1 cellular context compared by ENCODE assay signal in the genomic region with DNA sequence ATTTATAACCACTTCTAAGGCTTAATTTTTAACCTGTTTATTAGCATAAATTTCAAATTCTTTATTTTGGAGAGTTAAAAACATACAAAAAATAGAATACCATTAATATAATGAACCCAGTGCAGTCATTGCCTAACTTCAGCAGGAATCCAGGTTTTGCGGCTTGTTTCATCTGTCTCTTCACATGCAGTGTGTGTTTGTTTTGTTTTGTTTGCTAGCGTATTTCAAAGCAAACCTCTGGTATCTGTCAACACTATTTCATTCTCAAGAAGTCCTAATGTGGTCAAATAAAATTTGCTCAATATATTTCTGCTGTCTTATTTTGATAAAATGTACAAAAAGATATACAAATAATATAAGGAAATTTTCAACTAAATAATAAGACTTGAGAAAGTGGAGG.
TF ChIP-seq lines count a peak whose summit lies in the region.

No MANE protein-coding gene starts in this region.

TF ChIP-seq in HepG2, 621 proteins besides CTCF, POLR2A, EP300 and RAD21 (continued from another document and continues in another):
- TF ChIP-seq, protein P1, sequence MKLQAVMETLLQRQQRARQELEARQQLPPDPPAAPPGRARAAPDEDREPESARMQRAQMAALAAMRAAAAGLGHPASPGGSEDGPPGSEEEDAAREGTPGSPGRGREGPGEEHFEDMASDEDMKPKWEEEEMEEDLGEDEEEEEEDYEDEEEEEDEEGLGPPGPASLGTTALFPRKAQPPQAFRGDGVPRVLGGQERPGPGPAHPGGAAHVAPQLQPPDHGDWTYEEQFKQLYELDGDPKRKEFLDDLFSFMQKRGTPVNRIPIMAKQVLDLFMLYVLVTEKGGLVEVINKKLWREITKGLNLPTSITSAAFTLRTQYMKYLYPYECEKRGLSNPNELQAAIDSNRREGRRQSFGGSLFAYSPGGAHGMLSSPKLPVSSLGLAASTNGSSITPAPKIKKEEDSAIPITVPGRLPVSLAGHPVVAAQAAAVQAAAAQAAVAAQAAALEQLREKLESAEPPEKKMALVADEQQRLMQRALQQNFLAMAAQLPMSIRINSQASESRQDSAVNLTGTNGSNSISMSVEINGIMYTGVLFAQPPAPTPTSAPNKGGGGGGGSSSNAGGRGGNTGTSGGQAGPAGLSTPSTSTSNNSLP (IDR thresholded peaks at IDR 0.05; ENCODE audit: low read depth, low read length) = peak; percentile 70; the same call in 1 of the 2 replicates
- no peak for TF ChIP-seq ZSCAN12 (CRISPR knock-in tag; IDR thresholded peaks at IDR 0.05)
- TF ChIP-seq ZNF589 (CRISPR knock-in tag; conservative IDR thresholded peaks at IDR 0.05) = no peak
- no peak for TF ChIP-seq RCOR2 (CRISPR knock-in tag; IDR thresholded peaks at IDR 0.05)
- no peak for TF ChIP-seq GTF2F1 (IDR thresholded peaks at IDR 0.05; ENCODE audit: low read length)
- TF ChIP-seq GATAD2A (CRISPR knock-in tag; IDR thresholded peaks at IDR 0.05) = peak; percentile 64
- TF ChIP-seq ERF (CRISPR knock-in tag; IDR thresholded peaks at IDR 0.05) = no peak
- peak; percentile 52; the same call in 1 of the 2 replicates for TF ChIP-seq FOXP1 (IDR thresholded peaks at IDR 0.05)
- TF ChIP-seq FOXP1 (CRISPR knock-in tag; IDR thresholded peaks at IDR 0.05) = peak; percentile 86
- TF ChIP-seq ZNF296 (CRISPR knock-in tag; conservative IDR thresholded peaks at IDR 0.05) = no peak
- no peak for TF ChIP-seq RBFOX2 (IDR thresholded peaks at IDR 0.05; ENCODE audit: low read depth, low read length)
- TF ChIP-seq NONO (IDR thresholded peaks at IDR 0.05) = no peak
- no peak for TF ChIP-seq NONO (CRISPR knock-in tag; conservative IDR thresholded peaks at IDR 0.05)
- TF ChIP-seq ZNF607 (CRISPR knock-in tag; IDR thresholded peaks at IDR 0.05; ENCODE audit: borderline replicate concordance) = no peak
- no peak for TF ChIP-seq TMF1 (CRISPR knock-in tag; IDR thresholded peaks at IDR 0.05; ENCODE audit: low read depth)
- TF ChIP-seq ZFY (CRISPR knock-in tag; IDR thresholded peaks at IDR 0.05) = no peak
- no peak for TF ChIP-seq HIVEP1 (CRISPR knock-in tag; IDR thresholded peaks at IDR 0.05)
- TF ChIP-seq TSC22D2 (CRISPR knock-in tag; IDR thresholded peaks at IDR 0.05; ENCODE audit: borderline replicate concordance) = no peak
- TF ChIP-seq ZNF788 (CRISPR knock-in tag; IDR thresholded peaks at IDR 0.05; ENCODE audit: borderline replicate concordance) = no peak
- no peak for TF ChIP-seq KLF13 (CRISPR knock-in tag; IDR thresholded peaks at IDR 0.05)
- TF ChIP-seq ZNF251 (CRISPR knock-in tag; IDR thresholded peaks at IDR 0.05) = no peak
- TF ChIP-seq, protein P2, sequence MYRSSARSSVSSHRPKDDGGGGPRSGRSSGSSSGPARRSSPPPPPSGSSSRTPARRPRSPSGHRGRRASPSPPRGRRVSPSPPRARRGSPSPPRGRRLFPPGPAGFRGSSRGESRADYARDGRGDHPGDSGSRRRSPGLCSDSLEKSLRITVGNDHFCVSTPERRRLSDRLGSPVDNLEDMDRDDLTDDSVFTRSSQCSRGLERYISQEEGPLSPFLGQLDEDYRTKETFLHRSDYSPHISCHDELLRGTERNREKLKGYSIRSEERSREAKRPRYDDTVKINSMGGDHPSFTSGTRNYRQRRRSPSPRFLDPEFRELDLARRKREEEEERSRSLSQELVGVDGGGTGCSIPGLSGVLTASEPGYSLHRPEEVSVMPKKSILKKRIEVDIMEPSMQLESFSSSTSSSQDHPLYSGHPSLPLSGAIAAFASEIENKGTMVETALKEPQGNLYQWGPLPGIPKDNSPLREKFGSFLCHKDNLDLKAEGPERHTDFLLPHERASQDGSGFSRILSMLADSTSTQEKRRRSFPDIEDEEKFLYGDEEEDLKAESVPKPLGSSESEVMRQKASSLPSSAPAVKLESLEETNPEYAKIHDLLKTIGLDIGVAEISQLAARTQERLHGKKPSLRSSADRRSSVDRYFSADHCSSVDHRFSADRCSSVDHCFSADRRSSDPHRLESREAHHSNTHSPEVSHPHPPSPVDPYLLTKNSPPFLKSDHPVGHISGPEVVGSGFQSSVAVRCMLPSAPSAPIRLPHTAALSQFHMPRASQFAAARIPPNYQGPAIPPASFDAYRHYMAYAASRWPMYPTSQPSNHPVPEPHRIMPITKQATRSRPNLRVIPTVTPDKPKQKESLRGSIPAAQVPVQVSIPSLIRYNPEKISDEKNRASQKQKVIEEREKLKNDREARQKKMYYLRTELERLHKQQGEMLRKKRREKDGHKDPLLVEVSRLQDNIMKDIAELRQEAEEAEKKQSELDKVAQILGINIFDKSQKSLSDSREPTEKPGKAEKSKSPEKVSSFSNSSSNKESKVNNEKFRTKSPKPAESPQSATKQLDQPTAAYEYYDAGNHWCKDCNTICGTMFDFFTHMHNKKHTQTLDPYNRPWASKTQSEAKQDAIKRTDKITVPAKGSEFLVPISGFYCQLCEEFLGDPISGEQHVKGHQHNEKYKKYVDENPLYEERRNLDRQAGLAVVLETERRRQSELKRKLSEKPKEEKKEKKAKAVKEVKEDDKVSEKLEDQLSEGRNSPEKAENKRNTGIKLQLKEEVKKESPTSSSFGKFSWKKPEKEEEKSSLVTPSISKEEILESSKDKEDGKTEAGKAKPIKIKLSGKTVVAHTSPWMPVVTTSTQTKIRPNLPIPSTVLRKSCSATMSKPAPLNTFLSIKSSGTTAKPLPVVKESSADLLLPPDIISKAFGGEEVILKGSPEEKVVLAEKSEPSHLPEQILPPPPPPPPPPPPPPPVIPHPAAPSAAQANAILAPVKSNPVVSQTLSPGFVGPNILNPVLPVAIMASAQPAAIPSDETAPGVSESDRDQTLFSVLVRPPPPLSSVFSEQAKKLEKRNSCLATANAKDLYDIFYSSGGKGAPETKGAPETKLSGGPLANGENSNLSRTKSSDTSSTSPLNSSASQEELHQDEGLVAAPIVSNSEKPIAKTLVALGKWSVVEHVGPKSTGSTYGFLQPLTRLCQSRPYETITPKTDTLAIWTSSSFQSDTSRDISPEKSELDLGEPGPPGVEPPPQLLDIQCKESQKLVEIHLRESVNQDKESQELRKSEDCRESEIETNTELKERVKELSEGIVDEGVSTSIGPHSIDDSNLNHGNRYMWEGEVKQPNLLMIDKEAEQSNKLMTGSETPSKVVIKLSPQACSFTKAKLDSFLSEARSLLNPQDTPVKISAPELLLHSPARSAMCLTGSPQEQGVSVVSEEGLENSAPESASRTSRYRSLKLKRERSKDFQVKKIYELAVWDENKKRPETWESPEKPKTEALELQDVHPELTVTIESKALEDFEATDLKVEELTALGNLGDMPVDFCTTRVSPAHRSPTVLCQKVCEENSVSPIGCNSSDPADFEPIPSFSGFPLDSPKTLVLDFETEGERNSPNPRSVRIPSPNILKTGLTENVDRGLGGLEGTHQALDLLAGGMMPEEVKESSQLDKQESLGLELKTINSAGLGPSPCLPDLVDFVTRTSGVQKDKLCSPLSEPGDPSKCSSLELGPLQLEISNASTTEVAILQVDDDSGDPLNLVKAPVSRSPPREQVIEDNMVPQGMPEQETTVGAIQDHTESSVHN (CRISPR knock-in tag; IDR thresholded peaks at IDR 0.05) = no peak
- TF ChIP-seq ZNF101 (CRISPR knock-in tag; IDR thresholded peaks at IDR 0.05; ENCODE audit: borderline replicate concordance, low read depth) = no peak
- no peak for TF ChIP-seq ZNF552 (CRISPR knock-in tag; IDR thresholded peaks at IDR 0.05; ENCODE audit: borderline replicate concordance)
- no peak for TF ChIP-seq ZNF720 (CRISPR knock-in tag; IDR thresholded peaks at IDR 0.05)
- TF ChIP-seq FOXA1 (IDR thresholded peaks at IDR 0.05) = no peak
- peak; percentile 61 for TF ChIP-seq FOXA1 (CRISPR knock-in tag; IDR thresholded peaks at IDR 0.05)
- no peak for TF ChIP-seq PAWR (CRISPR knock-in tag; IDR thresholded peaks at IDR 0.05; ENCODE audit: borderline replicate concordance)
- peak; percentile 60; the same call in 1 of the 2 replicates for TF ChIP-seq NCOR1 (IDR thresholded peaks at IDR 0.05; ENCODE audit: borderline replicate concordance, low read length)
- TF ChIP-seq, protein P3, sequence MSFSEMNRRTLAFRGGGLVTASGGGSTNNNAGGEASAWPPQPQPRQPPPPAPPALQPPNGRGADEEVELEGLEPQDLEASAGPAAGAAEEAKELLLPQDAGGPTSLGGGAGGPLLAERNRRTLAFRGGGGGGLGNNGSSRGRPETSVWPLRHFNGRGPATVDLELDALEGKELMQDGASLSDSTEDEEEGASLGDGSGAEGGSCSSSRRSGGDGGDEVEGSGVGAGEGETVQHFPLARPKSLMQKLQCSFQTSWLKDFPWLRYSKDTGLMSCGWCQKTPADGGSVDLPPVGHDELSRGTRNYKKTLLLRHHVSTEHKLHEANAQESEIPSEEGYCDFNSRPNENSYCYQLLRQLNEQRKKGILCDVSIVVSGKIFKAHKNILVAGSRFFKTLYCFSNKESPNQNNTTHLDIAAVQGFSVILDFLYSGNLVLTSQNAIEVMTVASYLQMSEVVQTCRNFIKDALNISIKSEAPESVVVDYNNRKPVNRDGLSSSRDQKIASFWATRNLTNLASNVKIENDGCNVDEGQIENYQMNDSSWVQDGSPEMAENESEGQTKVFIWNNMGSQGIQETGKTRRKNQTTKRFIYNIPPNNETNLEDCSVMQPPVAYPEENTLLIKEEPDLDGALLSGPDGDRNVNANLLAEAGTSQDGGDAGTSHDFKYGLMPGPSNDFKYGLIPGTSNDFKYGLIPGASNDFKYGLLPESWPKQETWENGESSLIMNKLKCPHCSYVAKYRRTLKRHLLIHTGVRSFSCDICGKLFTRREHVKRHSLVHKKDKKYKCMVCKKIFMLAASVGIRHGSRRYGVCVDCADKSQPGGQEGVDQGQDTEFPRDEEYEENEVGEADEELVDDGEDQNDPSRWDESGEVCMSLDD (CRISPR knock-in tag; IDR thresholded peaks at IDR 0.05; ENCODE audit: borderline replicate concordance) = no peak
- TF ChIP-seq PHF5A (CRISPR knock-in tag; IDR thresholded peaks at IDR 0.05; ENCODE audit: low read depth, unreplicated experiment) = no peak
- TF ChIP-seq, protein P4, sequence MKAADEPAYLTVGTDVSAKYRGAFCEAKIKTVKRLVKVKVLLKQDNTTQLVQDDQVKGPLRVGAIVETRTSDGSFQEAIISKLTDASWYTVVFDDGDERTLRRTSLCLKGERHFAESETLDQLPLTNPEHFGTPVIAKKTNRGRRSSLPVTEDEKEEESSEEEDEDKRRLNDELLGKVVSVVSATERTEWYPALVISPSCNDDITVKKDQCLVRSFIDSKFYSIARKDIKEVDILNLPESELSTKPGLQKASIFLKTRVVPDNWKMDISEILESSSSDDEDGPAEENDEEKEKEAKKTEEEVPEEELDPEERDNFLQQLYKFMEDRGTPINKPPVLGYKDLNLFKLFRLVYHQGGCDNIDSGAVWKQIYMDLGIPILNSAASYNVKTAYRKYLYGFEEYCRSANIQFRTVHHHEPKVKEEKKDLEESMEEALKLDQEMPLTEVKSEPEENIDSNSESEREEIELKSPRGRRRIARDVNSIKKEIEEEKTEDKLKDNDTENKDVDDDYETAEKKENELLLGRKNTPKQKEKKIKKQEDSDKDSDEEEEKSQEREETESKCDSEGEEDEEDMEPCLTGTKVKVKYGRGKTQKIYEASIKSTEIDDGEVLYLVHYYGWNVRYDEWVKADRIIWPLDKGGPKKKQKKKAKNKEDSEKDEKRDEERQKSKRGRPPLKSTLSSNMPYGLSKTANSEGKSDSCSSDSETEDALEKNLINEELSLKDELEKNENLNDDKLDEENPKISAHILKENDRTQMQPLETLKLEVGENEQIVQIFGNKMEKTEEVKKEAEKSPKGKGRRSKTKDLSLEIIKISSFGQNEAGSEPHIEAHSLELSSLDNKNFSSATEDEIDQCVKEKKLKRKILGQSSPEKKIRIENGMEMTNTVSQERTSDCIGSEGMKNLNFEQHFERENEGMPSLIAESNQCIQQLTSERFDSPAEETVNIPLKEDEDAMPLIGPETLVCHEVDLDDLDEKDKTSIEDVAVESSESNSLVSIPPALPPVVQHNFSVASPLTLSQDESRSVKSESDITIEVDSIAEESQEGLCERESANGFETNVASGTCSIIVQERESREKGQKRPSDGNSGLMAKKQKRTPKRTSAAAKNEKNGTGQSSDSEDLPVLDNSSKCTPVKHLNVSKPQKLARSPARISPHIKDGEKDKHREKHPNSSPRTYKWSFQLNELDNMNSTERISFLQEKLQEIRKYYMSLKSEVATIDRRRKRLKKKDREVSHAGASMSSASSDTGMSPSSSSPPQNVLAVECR (CRISPR knock-in tag; IDR thresholded peaks at IDR 0.05; ENCODE audit: borderline replicate concordance) = no peak
- TF ChIP-seq, protein P5, sequence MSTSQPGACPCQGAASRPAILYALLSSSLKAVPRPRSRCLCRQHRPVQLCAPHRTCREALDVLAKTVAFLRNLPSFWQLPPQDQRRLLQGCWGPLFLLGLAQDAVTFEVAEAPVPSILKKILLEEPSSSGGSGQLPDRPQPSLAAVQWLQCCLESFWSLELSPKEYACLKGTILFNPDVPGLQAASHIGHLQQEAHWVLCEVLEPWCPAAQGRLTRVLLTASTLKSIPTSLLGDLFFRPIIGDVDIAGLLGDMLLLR (CRISPR knock-in tag; IDR thresholded peaks at IDR 0.05) = no peak
- no peak for TF ChIP-seq GFI1 (CRISPR knock-in tag; IDR thresholded peaks at IDR 0.05; ENCODE audit: borderline replicate concordance)
- TF ChIP-seq, protein P6, sequence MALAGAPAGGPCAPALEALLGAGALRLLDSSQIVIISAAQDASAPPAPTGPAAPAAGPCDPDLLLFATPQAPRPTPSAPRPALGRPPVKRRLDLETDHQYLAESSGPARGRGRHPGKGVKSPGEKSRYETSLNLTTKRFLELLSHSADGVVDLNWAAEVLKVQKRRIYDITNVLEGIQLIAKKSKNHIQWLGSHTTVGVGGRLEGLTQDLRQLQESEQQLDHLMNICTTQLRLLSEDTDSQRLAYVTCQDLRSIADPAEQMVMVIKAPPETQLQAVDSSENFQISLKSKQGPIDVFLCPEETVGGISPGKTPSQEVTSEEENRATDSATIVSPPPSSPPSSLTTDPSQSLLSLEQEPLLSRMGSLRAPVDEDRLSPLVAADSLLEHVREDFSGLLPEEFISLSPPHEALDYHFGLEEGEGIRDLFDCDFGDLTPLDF (CRISPR knock-in tag; IDR thresholded peaks at IDR 0.05) = no peak
- peak; percentile 30; the same call in 1 of the 2 replicates for TF ChIP-seq CREM (IDR thresholded peaks at IDR 0.05)
- no peak for TF ChIP-seq CREM (CRISPR knock-in tag; IDR thresholded peaks at IDR 0.05)
- TF ChIP-seq SMYD3 (CRISPR knock-in tag; IDR thresholded peaks at IDR 0.05) = no peak
- TF ChIP-seq KLF6 (CRISPR knock-in tag; IDR thresholded peaks at IDR 0.05) = no peak
- no peak for TF ChIP-seq ZKSCAN1 (IDR thresholded peaks at IDR 0.05; ENCODE audit: low read length)
- no peak for TF ChIP-seq TP53 (CRISPR knock-in tag; conservative IDR thresholded peaks at IDR 0.05)
- TF ChIP-seq SMAD9 (CRISPR knock-in tag; IDR thresholded peaks at IDR 0.05) = no peak
- peak; percentile 81 for TF ChIP-seq FOXA3 (CRISPR knock-in tag; IDR thresholded peaks at IDR 0.05)
- TF ChIP-seq CBFB (CRISPR knock-in tag; IDR thresholded peaks at IDR 0.05) = no peak
- TF ChIP-seq NFATC3 (CRISPR knock-in tag; IDR thresholded peaks at IDR 0.05) = no peak
- no peak for TF ChIP-seq CREB1 (IDR thresholded peaks at IDR 0.05)
- TF ChIP-seq CREB1 (CRISPR knock-in tag; IDR thresholded peaks at IDR 0.05) = 0 out of 2 replicates have a peak, but pooled peaks have one; percentile 22
- TF ChIP-seq KLF15 (CRISPR knock-in tag; IDR thresholded peaks at IDR 0.05; ENCODE audit: borderline replicate concordance) = no peak
- TF ChIP-seq, protein P7, sequence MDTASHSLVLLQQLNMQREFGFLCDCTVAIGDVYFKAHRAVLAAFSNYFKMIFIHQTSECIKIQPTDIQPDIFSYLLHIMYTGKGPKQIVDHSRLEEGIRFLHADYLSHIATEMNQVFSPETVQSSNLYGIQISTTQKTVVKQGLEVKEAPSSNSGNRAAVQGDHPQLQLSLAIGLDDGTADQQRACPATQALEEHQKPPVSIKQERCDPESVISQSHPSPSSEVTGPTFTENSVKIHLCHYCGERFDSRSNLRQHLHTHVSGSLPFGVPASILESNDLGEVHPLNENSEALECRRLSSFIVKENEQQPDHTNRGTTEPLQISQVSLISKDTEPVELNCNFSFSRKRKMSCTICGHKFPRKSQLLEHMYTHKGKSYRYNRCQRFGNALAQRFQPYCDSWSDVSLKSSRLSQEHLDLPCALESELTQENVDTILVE (CRISPR knock-in tag; IDR thresholded peaks at IDR 0.05) = no peak
